ENCODE assay signal across 1 cellular context in genomic region chr16:67174706-67175231, GRCh38.
TF ChIP-seq lines count a peak whose summit lies in the region.

No MANE protein-coding gene starts in this region.

TF ChIP-seq in IMR-90, 13 proteins besides CTCF, POLR2A, EP300 and RAD21 (continued from another document):
- TF ChIP-seq MAZ (IDR thresholded peaks at IDR 0.05; ENCODE audit: borderline replicate concordance, low read depth, low read length) (no peak), BHLHE40 (IDR thresholded peaks at IDR 0.05; ENCODE audit: low read depth, low read length) (no peak), RCOR1 (IDR thresholded peaks at IDR 0.05; ENCODE audit: insufficient replicate concordance, low read length) (no peak)
